In the genomic region with DNA sequence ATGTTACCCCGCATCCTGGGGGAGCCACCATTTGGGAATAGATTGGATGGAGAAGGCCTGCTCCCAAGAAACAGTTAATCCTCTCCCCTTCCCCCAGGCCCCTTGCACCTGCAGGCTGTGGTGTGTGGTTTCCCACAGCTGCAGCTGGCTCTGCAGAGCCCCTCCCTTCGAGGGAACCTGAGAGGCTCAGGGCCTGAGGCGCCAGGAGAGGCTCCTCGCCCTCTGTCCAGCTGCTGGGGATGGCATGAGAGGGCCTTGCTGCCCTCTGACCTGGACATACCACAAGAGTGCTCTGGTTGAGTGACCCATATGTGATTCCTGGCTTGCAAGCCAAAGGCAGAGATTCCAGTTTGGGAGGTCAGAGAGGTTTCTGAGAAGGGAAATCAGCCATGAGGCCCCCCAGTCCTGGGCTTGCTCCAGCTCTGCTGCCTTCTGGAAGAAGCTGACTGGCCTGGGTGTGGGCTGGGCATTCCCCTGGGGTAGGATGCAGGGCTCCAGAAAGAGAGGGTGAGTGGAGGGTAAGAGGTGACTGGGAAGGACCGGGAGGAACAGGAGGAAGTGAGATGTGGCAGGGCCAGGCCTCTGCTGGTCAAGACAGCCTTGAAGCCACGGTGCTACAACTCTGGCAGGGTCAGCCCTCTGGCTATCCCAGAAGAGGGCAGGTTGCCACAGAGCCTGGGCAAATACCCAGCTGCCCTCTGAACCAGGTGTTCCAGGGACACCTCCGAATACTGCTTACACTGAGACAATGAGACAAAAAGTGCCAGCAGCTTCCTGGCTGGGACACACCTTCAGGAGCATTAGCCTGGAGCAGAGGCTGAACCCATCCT, we compare ENCODE assay signal across 8 cellular contexts. TPM values are rescaled to one million over a fixed set of nuclear protein-coding genes. Genes with fewer than 3 reads are reported as not detected.
DNase-seq lines count a peak whose midpoint lies in the region; ATAC-seq, FAIRE-seq and TF ChIP-seq lines count a peak whose summit lies in the region.

No MANE protein-coding gene starts in this region.

- H2AFZ ChIP-seq in PC-3 (ENCODE audit: low read length): no peak overlapping the region

- H3K9ac ChIP-seq in PC-3 (ENCODE audit: low read length) (no peak overlapping the region), endodermal cell (ENCODE audit: extremely low read depth, low read length, poor library complexity, severe bottlenecking) (no peak overlapping the region)

- no peaks in the 10 kb centered on the region for H3F3A ChIP-seq in PC-3 (ENCODE audit: low read length, unreplicated experiment)

- H3K9me3 ChIP-seq in PC-3 (ENCODE audit: low read length) (no peaks in the 10 kb centered on the region), endodermal cell (ENCODE audit: control insufficient read depth, low read length) (no peaks in the 10 kb centered on the region), gastrocnemius medialis (no peaks in the 10 kb centered on the region)

- FAIRE-seq in GM19239 (lab: Jason Lieb, UNC): peak; percentile 99

- peak overlapping the region; percentile 6; the same call in 1 of the 2 replicates for H3K4me2 ChIP-seq in PC-3 (ENCODE audit: low read length)

- TF ChIP-seq CTCF in PC-3 (conservative IDR thresholded peaks at IDR 0.05; ENCODE audit: low read depth, low read length) (no peak), endodermal cell (conservative IDR thresholded peaks at IDR 0.05) (no peak), gastrocnemius medialis (IDR thresholded peaks at IDR 0.05 in 4 of 5, conservative IDR thresholded peaks at IDR 0.05 in 1 of 5) (no peak)

- in situ Hi-C loops in gastrocnemius medialis (cut with MboI; ENCODE audit: low sequenced_read_pairs in 4 of 4): no loop called here

- POLR2A ChIA-PET in PC-3 (lab: Charles Lee; ENCODE audit: unreplicated experiment): interaction anchor here (0.5 to 0.6 kb wide), 2 partner anchors 12 to 42 kb away, joined by 5 to 6 read pairs; no protein-coding TSS in a partner anchor

- no peaks in the 10 kb centered on the region for H3K36me3 Mint-ChIP-seq in endodermal cell (ENCODE audit: low read depth)

- intact Hi-C loops in PC-3 (cut with micrococcal nuclease): no loop called here
- intact Hi-C loops in gastrocnemius medialis (cut with DNase I; ENCODE audit: low total_unique reads): no loop called here

- H3K4me1 ChIP-seq in PC-3 (ENCODE audit: insufficient read depth, low read length) (peaks cover 24% of the 10 kb centered on the region), endodermal cell (ENCODE audit: control insufficient read depth, insufficient read depth, low read length) (no peaks in the 10 kb centered on the region), gastrocnemius medialis (peaks cover 28 to 30% of the 10 kb centered on the region in 2 donors)

- no peaks in the 10 kb centered on the region for H3K27me3 Mint-ChIP-seq in endodermal cell (ENCODE audit: insufficient read depth)

- H3K4me1 Mint-ChIP-seq in endodermal cell: peaks cover 16% of the 10 kb centered on the region

- 92 to 93% methylated on average over 5 to 7 of the region's 7 CpGs for WGBS in endodermal cell (ENCODE audit: insufficient coverage in 1 of 2, insufficient read length in 1 of 2), 2 experiments

- peak overlapping the region; percentile 18 for H3K27ac Mint-ChIP-seq in endodermal cell

- H4K20me1 ChIP-seq in PC-3 (ENCODE audit: low read length): no peaks in the 10 kb centered on the region

- TF ChIP-seq POLR2A in gastrocnemius medialis (IDR thresholded peaks at IDR 0.05): no peak

- H3K4me3 ChIP-seq in PC-3 (ENCODE audit: low read length) (no peak overlapping the region), endodermal cell (ENCODE audit: low read length) (no peak overlapping the region), gastrocnemius medialis (no peak overlapping the region)

- no peaks in the 10 kb centered on the region for H3K27me3 ChIP-seq in PC-3 (ENCODE audit: low read length)
- H3K27me3 ChIP-seq in endodermal cell (ENCODE audit: control insufficient read depth, insufficient read depth, low read length, poor library complexity, severe bottlenecking): no peaks in the 10 kb centered on the region
- H3K27me3 ChIP-seq in gastrocnemius medialis: no peaks in the 10 kb centered on the region

- no peak overlapping the region for H3K4me3 Mint-ChIP-seq in endodermal cell

- no peaks in the 10 kb centered on the region for H3K36me3 ChIP-seq in PC-3 (ENCODE audit: low read depth, low read length)
- H3K36me3 ChIP-seq in endodermal cell (ENCODE audit: control insufficient read depth, insufficient read depth, low read length): no peaks in the 10 kb centered on the region
- no peaks in the 10 kb centered on the region for H3K36me3 ChIP-seq in gastrocnemius medialis

- no peaks in the 10 kb centered on the region for H3K9me2 ChIP-seq in PC-3 (replicated peaks; ENCODE audit: low read length)

- DNase-seq in Daoy (ENCODE audit: low read depth): peak; percentile 67
- no peak for DNase-seq in GM19239 (ENCODE audit: insufficient read length, low spot score)
- peak; percentile 67 for DNase-seq in PC-3
- DNase-seq in endodermal cell: peak; percentile 48
- peak in 1 of 2 donors; percentile 80 for DNase-seq in gastrocnemius medialis
- no peak for DNase-seq in NCI-H1048 (lab: John Stamatoyannopoulos, UW)
- no peak for DNase-seq in kidney glomerular epithelial cell (lab: John Stamatoyannopoulos, UW)

- BruUV-seq in PC-3 (replicated peaks; lab: Mats Ljungman, UMichigan): no TSS peak

- peak; percentile 67 for ATAC-seq in HG03196 (IDR thresholded peaks at IDR 0.05; ENCODE audit: unreplicated experiment)
- peak; percentile 72 for ATAC-seq in PC-3
- peak; percentile 53 to 84 for ATAC-seq in gastrocnemius medialis

- H3K9me3 Mint-ChIP-seq in endodermal cell: no peaks in the 10 kb centered on the region

- no peaks in the 10 kb centered on the region for H3K79me2 ChIP-seq in PC-3 (ENCODE audit: low read length)

- CTCF ChIA-PET in PC-3 (lab: Charles Lee): no interaction called here

- H3K27ac ChIP-seq in PC-3 (ENCODE audit: low read length) (peak overlapping the region; percentile 37), endodermal cell (ENCODE audit: low read depth, low read length) (no peak overlapping the region), gastrocnemius medialis (peak overlapping the region; percentile 63 to 78 (median 72))

RNA-seq across cellular contexts. Expression of gene SRP14, which starts 16.0 kb away (rescaled TPM):
- total RNA-seq in Daoy (2014; rRNA removed; shearing (Covaris generic)): 242 and 260 TPM in 2 replicates
- total RNA-seq in PC-3 (2014; rRNA removed): 362 and 378 TPM in 2 replicates
- total RNA-seq in endodermal cell: 100 to 1,000 TPM; 237 to 293 TPM
- 519 TPM for polyA plus RNA-seq in endodermal cell (2013, experiment 1 of 2)
- 534 TPM for polyA plus RNA-seq in endodermal cell (2013, experiment 2 of 2)
- 100 to 1,000 TPM; 180 to 244 (median 208) TPM for total RNA-seq in gastrocnemius medialis

RNA-seq across cellular contexts. Expression of gene BMF, which starts 53.7 kb away (rescaled TPM):
- total RNA-seq in Daoy (2014; rRNA removed; shearing (Covaris generic)): 2.2 and 3.7 TPM in 2 replicates
- total RNA-seq in PC-3 (2014; rRNA removed) (0.95 and 5.2 TPM in 2 replicates), endodermal cell (10 to 100 TPM; 48.3 to 53.5 TPM), gastrocnemius medialis (10 to 100 TPM in 1 of 4 donors, 1 to 10 TPM in 2, under 1 TPM in 1; 0.82 to 11.6 (median 3.2) TPM)
- 42.5 TPM for polyA plus RNA-seq in endodermal cell (2013, experiment 1 of 2)
- 44.3 TPM for polyA plus RNA-seq in endodermal cell (2013, experiment 2 of 2)

Comparison
In these comparisons a context has a peak if more than half of its experiments do, and no peak if none do; other contexts are left out.
1. DNase-seq: peak in Daoy (single experiment), PC-3 (single experiment) and endodermal cell (single experiment); none in GM19239 (single experiment), NCI-H1048 (single experiment) and kidney glomerular epithelial cell (single experiment).
2. Peak in every context shown above with its lines, with median percentiles within 50 percentile points of each other: ATAC-seq.